9 cellular contexts compared by ENCODE assay signal in the genomic region with DNA sequence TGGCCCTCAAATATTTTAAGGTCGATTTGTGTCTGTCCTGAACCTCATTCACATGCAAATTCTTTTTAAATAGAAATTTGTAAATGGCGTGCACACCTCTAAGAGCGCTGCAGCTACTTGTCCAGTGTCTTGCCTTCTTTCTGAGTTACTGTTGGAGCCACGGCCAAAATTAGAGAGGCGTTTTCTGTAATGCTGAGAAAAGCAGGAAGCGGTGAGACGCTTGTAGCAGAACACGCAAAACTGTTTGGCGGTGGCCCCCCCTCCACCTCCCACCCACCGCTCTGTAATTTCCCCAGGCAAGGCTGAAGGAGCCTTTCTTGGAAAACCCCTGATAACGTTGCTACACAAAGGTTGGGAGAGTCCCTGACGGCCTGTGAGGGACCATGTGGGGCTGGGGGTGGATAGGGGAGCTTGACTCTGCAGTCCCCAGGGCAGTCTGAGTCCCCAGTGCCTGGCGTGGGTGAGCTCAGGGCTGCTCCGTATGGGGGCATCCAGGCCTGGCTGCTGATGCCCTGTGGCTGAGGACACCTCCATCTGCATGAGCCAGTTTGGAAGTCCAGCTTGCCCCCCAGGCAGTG.
DNase-seq lines count a peak whose midpoint lies in the region; ATAC-seq and TF ChIP-seq lines count a peak whose summit lies in the region.
"Had no signal": no experiment of that assay in that cellular context is flagged by ENCODE, and none has a peak within 500 bp of the region (broad histone marks: within the 10 kb centered on the region; RNA-seq: fewer than 3 reads in every experiment).

No MANE protein-coding gene starts in this region.

- peak; percentile 26 for DNase-seq in activated CD4-positive, CD25-positive, alpha-beta regulatory T cell treated with anti-CD3 and anti-CD28 coated beads, Interleukin-2, amount 50 U/mL, for 16 hours (ENCODE audit: low read depth, low spot score)
- DNase-seq in germinal center (ENCODE audit: low spot score) (peak; percentile 62), upper lobe of left lung (peak; percentile 44 to 48), NCI-H2171 (lab: John Stamatoyannopoulos, UW) (no peak), NCI-H2196 (lab: John Stamatoyannopoulos, UW; ENCODE audit: unreplicated experiment) (no peak)
- DNase-seq: right cardiac atrium had no signal

- no peak for TF ChIP-seq EP300 in upper lobe of left lung (IDR thresholded peaks at IDR 0.05)

- no peaks in the 10 kb centered on the region for H3K9me3 ChIP-seq in upper lobe of left lung

- H3K4me1 ChIP-seq in upper lobe of left lung, result peaks cover 3 to 12% (median 9%) of the 10 kb centered on the region in 4 donors

- H3K36me3 ChIP-seq in upper lobe of left lung, result no peaks in the 10 kb centered on the region

- no peaks in the 10 kb centered on the region for H3K27me3 ChIP-seq in upper lobe of left lung

- H3K27ac ChIP-seq in upper lobe of left lung, result no peak overlapping the region

- ATAC-seq in GM18498 (IDR thresholded peaks at IDR 0.05; ENCODE audit: unreplicated experiment), result peak; percentile 80
- ATAC-seq in HG02588 (IDR thresholded peaks at IDR 0.05; ENCODE audit: unreplicated experiment), result peak; percentile 76
- ATAC-seq in upper lobe of left lung (ENCODE audit: low FRiP score in 2 of 2), result peak; percentile 42 to 52
- no peak for ATAC-seq in HG03469 (IDR thresholded peaks at IDR 0.05; ENCODE audit: unreplicated experiment)

- no peak overlapping the region for H3K4me3 ChIP-seq in upper lobe of left lung

- TF ChIP-seq CTCF in upper lobe of left lung (IDR thresholded peaks at IDR 0.05), result no peak

- 16 to 33% methylated on average over 10 to 14 of the region's 14 CpGs for WGBS in upper lobe of left lung, 2 donors

- no peak for TF ChIP-seq POLR2A in upper lobe of left lung (IDR thresholded peaks at IDR 0.05)

Comparison
In these comparisons a context has a peak if more than half of its experiments do, and no peak if none do; other contexts are left out.
1. DNase-seq: peak in activated CD4-positive, CD25-positive, alpha-beta regulatory T cell treated with anti-CD3 and anti-CD28 coated beads, Interleukin-2, amount 50 U/mL, for 16 hours (single experiment), germinal center (single experiment) and upper lobe of left lung (2 of 2); none in NCI-H2171 (single experiment) and NCI-H2196 (single experiment).